9 cellular contexts compared by ENCODE assay signal in genomic region chr19:17266589-17266974, GRCh38. TPM values are rescaled to one million over a fixed set of nuclear protein-coding genes. Genes with fewer than 3 reads are reported as not detected.
DNase-seq lines count a peak whose midpoint lies in the region; ATAC-seq, FAIRE-seq and TF ChIP-seq lines count a peak whose summit lies in the region.
"Had no signal": no experiment of that assay in that cellular context is flagged by ENCODE, and none has a peak within 500 bp of the region (broad histone marks: within the 10 kb centered on the region; RNA-seq: fewer than 3 reads in every experiment).

No MANE protein-coding gene starts in this region.

- H3K9me3 ChIP-seq in CD4-positive, alpha-beta T cell (ENCODE audit: control insufficient read depth, low read length), result no peaks in the 10 kb centered on the region
- H3K9me3 ChIP-seq in pancreas, result no peaks in the 10 kb centered on the region
- H3K9me3 ChIP-seq: adrenal gland had no signal

- TF ChIP-seq CTCF in CD4-positive, alpha-beta T cell (IDR thresholded peaks at IDR 0.05), result no peak
- no peak for TF ChIP-seq CTCF in RWPE1 (conservative IDR thresholded peaks at IDR 0.05; ENCODE audit: low read depth)
- no peak for TF ChIP-seq CTCF in pancreas (IDR thresholded peaks at IDR 0.05)

- H3K4ac ChIP-seq in mesendoderm (ENCODE audit: low read depth, low read length), result no peak overlapping the region

- H3K4me3 ChIP-seq in mesendoderm (ENCODE audit: low read length) (no peak overlapping the region), pancreas (no peak overlapping the region)

- no peak overlapping the region for H3K4me2 ChIP-seq in mesendoderm (ENCODE audit: low read length)

- peak overlapping the region; percentile 13 for H3K27ac ChIP-seq in CD4-positive, alpha-beta T cell (ENCODE audit: low read depth, low read length)
- H3K27ac ChIP-seq in RWPE1 (peak overlapping the region; percentile 74), mesendoderm (ENCODE audit: low read depth, low read length) (no peak overlapping the region), pancreas (peak overlapping the region in 2 of 4 donors; percentile 41 to 48)

- H2BK120ac ChIP-seq in mesendoderm (ENCODE audit: low read depth, low read length), result no peak overlapping the region

- intact Hi-C loops in CD4-positive, alpha-beta T cell (cut with DNase I, micrococcal nuclease), result loop anchor here (5.0 to 10.0 kb wide), 3 partner anchors 39 to 201 kb away; partner anchors contain the start of gene OCEL1 (in 1 of the 2)
- intact Hi-C loops in pancreas (cut with DNase I), result no loop called here

- no CpG with 5 or more reads among the region's 12 CpGs for WGBS in mesendoderm (ENCODE audit: extremely low coverage, insufficient coverage, low lambda C conversion rate)
- 82 to 86% methylated on average over 12 of the region's 12 CpGs for WGBS in pancreas, 2 donors

- peak overlapping the region; percentile 15 for H3K56ac ChIP-seq in mesendoderm (ENCODE audit: low read length)

- peak overlapping the region; percentile 83 for H3K4me3 Mint-ChIP-seq in CD4-positive, alpha-beta T cell

- H3K27me3 ChIP-seq in CD4-positive, alpha-beta T cell (ENCODE audit: control insufficient read depth, insufficient read depth, low read length), result no peaks in the 10 kb centered on the region
- H3K27me3 ChIP-seq in mesendoderm (ENCODE audit: insufficient read depth, low read length, poor library complexity), result no peaks in the 10 kb centered on the region
- no peaks in the 10 kb centered on the region for H3K27me3 ChIP-seq in pancreas
- H3K27me3 ChIP-seq: adrenal gland had no signal

- CTCF ChIA-PET in CD4-positive, alpha-beta T cell (lab: Charles Lee), result interaction anchor here (1.1 to 1.9 kb wide), 5 partner anchors 16 to 125 kb away, joined by 3 to 8 read pairs (median 5); no protein-coding TSS in a partner anchor
- CTCF ChIA-PET in RWPE1 (lab: Yijun Ruan, JAX), result interaction anchor here (1.2 kb wide), 1 partner anchor 31 kb away, joined by 4 read pairs; no protein-coding TSS in a partner anchor

- no peak for FAIRE-seq in pancreas (lab: Jason Lieb, UNC)

- DNase-seq in CD4-positive, alpha-beta T cell, result no peak
- DNase-seq in RWPE1 (ENCODE audit: low spot score), result no peak
- no peak for DNase-seq in mesendoderm
- DNase-seq in pancreas, result no peak
- DNase-seq in mesenteric fat pad (ENCODE audit: low spot score), result no peak
- no peak for DNase-seq in activated CD4-positive, alpha-beta T cell treated with anti-CD3 and anti-CD28 coated beads for 48 hours

- peaks cover 3% of the 10 kb centered on the region for H3K79me2 ChIP-seq in mesendoderm (ENCODE audit: control insufficient read depth, insufficient read depth, low read length)

- H2BK15ac ChIP-seq in mesendoderm (replicated peaks; ENCODE audit: low read depth), result no peak overlapping the region

- H3K79me1 ChIP-seq in mesendoderm (ENCODE audit: low read length), result no peaks in the 10 kb centered on the region

- no peaks in the 10 kb centered on the region for H3K27me3 Mint-ChIP-seq in CD4-positive, alpha-beta T cell

- no peak for ATAC-seq in CD4-positive, alpha-beta T cell (ENCODE audit: poor library complexity)
- ATAC-seq in GM21723 (IDR thresholded peaks at IDR 0.05; ENCODE audit: unreplicated experiment), result peak; percentile 17
- no peak for ATAC-seq in pancreas
- no peak for ATAC-seq in HG03432 (IDR thresholded peaks at IDR 0.05; ENCODE audit: unreplicated experiment)

- peak overlapping the region; percentile 69 for H3K27ac Mint-ChIP-seq in CD4-positive, alpha-beta T cell

- H2AK5ac ChIP-seq in mesendoderm (ENCODE audit: low read length), result no peak overlapping the region

- H4K5ac ChIP-seq in mesendoderm (ENCODE audit: low read length), result no peak overlapping the region

- no peak overlapping the region for H2BK5ac ChIP-seq in mesendoderm (ENCODE audit: low read length)

- H3K36me3 Mint-ChIP-seq in CD4-positive, alpha-beta T cell (ENCODE audit: low read depth), result peaks cover 30% of the 10 kb centered on the region

- H4K8ac ChIP-seq in mesendoderm (ENCODE audit: low read depth, low read length), result no peak overlapping the region

- H3K9ac ChIP-seq in mesendoderm (ENCODE audit: low read length), result no peak overlapping the region

- POLR2A ChIA-PET in CD4-positive, alpha-beta T cell (lab: Charles Lee), result interaction anchor here (0.6 to 3.0 kb wide), 20 partner anchors 8 to 1653 kb away, joined by 3 to 24 read pairs (median 4); partner anchors contain the start of genes ANKLE1, COPE, DDA1 and DDX49
- POLR2A ChIA-PET in RWPE1 (lab: Yijun Ruan, JAX; ENCODE audit: low non-redundant PET), result no interaction called here

- H3K9me3 Mint-ChIP-seq in CD4-positive, alpha-beta T cell, result no peaks in the 10 kb centered on the region

- no peak overlapping the region for H3K23ac ChIP-seq in mesendoderm (ENCODE audit: low read length)

- H3K36me3 ChIP-seq in mesendoderm (ENCODE audit: control insufficient read depth, insufficient read depth, low read length) (peaks cover 3% of the 10 kb centered on the region), pancreas (peaks cover 0 to 1% (median 0%) of the 10 kb centered on the region in 3 donors)

- H3K18ac ChIP-seq in mesendoderm (ENCODE audit: low read length), result no peak overlapping the region

- peaks cover 2% of the 10 kb centered on the region for H3K4me1 ChIP-seq in mesendoderm (ENCODE audit: control insufficient read depth, low read depth, low read length)
- peaks cover 0 to 7% (median 0%) of the 10 kb centered on the region in 3 donors for H3K4me1 ChIP-seq in pancreas

- peaks cover 15% of the 10 kb centered on the region for H3K4me1 Mint-ChIP-seq in CD4-positive, alpha-beta T cell (ENCODE audit: low read depth)

RNA-seq across cellular contexts. Expression of gene BABAM1, which starts 0.7 kb away (rescaled TPM):
- total RNA-seq in CD4-positive, alpha-beta T cell, result 10 to 100 TPM; 56.2 to 63.5 TPM
- 119 TPM for polyA plus RNA-seq in mesendoderm (2013, experiment 1 of 2)
- polyA plus RNA-seq in mesendoderm (2013, experiment 2 of 2), result 120 TPM
- total RNA-seq in pancreas (10 to 100 TPM; 25.5 to 46.8 (median 31.8) TPM), mesenteric fat pad (66.0 TPM)
- 10 to 100 TPM; 64.1 to 71.1 TPM for polyA plus RNA-seq in pancreas

RNA-seq across cellular contexts. Expression of gene USHBP1, which starts 2.0 kb away (rescaled TPM):
- total RNA-seq in CD4-positive, alpha-beta T cell, result not detected
- 1.6 TPM for polyA plus RNA-seq in mesendoderm (2013, experiment 1 of 2)
- 1.5 TPM for polyA plus RNA-seq in mesendoderm (2013, experiment 2 of 2)
- 1 to 10 TPM; 1.2 to 2.9 (median 1.8) TPM for total RNA-seq in pancreas
- 10 to 100 TPM in 1 of 2 donors, 1 to 10 TPM in 1; 9.3 to 11.1 TPM for polyA plus RNA-seq in pancreas
- total RNA-seq in mesenteric fat pad, result 11.3 TPM

RNA-seq across cellular contexts. Expression of gene ANKLE1, which starts 15.1 kb away (rescaled TPM):
- 1 to 10 TPM in 1 of 2 experiments, under 1 TPM in 1; 0.85 to 1.9 TPM for total RNA-seq in CD4-positive, alpha-beta T cell
- 1.6 TPM for polyA plus RNA-seq in mesendoderm (2013, experiment 1 of 2)
- polyA plus RNA-seq in mesendoderm (2013, experiment 2 of 2), result 1.8 TPM
- total RNA-seq in pancreas, result under 1 TPM in 5 of 6 donors, not detected in 1; 0.04 to 0.59 (median 0.12) TPM
- under 1 TPM; 0.23 to 0.35 TPM for polyA plus RNA-seq in pancreas
- total RNA-seq in mesenteric fat pad, result 0.55 TPM

RNA-seq across cellular contexts. Expression of gene NR2F6, which starts 20.9 kb away (rescaled TPM):
- 1 to 10 TPM in 1 of 2 experiments, under 1 TPM in 1; 0.74 to 1.1 TPM for total RNA-seq in CD4-positive, alpha-beta T cell
- polyA plus RNA-seq in mesendoderm (2013, experiment 1 of 2), result 63.1 TPM
- 61.8 TPM for polyA plus RNA-seq in mesendoderm (2013, experiment 2 of 2)
- total RNA-seq in pancreas (10 to 100 TPM; 32.5 to 51.2 (median 39.7) TPM), mesenteric fat pad (42.8 TPM)
- polyA plus RNA-seq in pancreas, result 10 to 100 TPM; 21.3 to 23.5 TPM

RNA-seq across cellular contexts. Expression of gene ABHD8, which starts 36.6 kb away (rescaled TPM):
- total RNA-seq in CD4-positive, alpha-beta T cell, result 1 to 10 TPM; 4.4 to 4.6 TPM
- 4.9 TPM for polyA plus RNA-seq in mesendoderm (2013, experiment 1 of 2)
- 5.1 TPM for polyA plus RNA-seq in mesendoderm (2013, experiment 2 of 2)
- total RNA-seq in pancreas (1 to 10 TPM; 5.2 to 8.6 (median 6.0) TPM), mesenteric fat pad (12.9 TPM)
- polyA plus RNA-seq in pancreas, result 1 to 10 TPM; 8.5 TPM

Comparison
In these comparisons a context has a peak if more than half of its experiments do, and no peak if none do; other contexts are left out.
1. intact Hi-C loops: an anchor here in CD4-positive, alpha-beta T cell (5.0 to 10.0 kb wide); none called in pancreas.